ENCODE assay signal across 1 cellular context in the genomic region with DNA sequence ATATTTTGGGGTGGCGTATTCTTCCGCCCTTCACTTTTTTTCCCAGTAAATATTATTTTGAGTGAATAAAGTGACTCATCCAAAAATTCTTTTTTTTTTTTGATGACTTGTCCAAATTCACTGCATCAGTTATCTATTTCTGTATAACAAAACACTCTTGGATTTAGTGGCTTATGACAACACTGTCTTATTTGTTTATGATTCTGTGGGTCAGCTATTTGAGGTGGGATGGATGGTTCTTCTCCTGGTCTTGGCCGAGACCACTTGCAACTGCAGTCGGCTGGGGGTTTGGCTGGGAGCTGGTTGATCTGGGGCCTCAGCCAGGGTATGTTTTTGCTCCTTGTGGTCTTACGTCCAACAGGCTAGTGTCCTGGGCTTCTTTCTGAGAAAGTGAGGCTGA.
TF ChIP-seq lines count a peak whose summit lies in the region.

No MANE protein-coding gene starts in this region.

TF ChIP-seq in K562, 482 proteins besides CTCF, POLR2A, EP300 and RAD21:
- TF ChIP-seq, protein P1, sequence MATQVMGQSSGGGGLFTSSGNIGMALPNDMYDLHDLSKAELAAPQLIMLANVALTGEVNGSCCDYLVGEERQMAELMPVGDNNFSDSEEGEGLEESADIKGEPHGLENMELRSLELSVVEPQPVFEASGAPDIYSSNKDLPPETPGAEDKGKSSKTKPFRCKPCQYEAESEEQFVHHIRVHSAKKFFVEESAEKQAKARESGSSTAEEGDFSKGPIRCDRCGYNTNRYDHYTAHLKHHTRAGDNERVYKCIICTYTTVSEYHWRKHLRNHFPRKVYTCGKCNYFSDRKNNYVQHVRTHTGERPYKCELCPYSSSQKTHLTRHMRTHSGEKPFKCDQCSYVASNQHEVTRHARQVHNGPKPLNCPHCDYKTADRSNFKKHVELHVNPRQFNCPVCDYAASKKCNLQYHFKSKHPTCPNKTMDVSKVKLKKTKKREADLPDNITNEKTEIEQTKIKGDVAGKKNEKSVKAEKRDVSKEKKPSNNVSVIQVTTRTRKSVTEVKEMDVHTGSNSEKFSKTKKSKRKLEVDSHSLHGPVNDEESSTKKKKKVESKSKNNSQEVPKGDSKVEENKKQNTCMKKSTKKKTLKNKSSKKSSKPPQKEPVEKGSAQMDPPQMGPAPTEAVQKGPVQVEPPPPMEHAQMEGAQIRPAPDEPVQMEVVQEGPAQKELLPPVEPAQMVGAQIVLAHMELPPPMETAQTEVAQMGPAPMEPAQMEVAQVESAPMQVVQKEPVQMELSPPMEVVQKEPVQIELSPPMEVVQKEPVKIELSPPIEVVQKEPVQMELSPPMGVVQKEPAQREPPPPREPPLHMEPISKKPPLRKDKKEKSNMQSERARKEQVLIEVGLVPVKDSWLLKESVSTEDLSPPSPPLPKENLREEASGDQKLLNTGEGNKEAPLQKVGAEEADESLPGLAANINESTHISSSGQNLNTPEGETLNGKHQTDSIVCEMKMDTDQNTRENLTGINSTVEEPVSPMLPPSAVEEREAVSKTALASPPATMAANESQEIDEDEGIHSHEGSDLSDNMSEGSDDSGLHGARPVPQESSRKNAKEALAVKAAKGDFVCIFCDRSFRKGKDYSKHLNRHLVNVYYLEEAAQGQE (CRISPR knock-in tag; IDR thresholded peaks at IDR 0.05; ENCODE audit: low read depth): no peak
- TF ChIP-seq MCM5 (IDR thresholded peaks at IDR 0.05; ENCODE audit: low read depth) (no peak), ZNF316 (IDR thresholded peaks at IDR 0.05) (peak; percentile 85), SAFB (IDR thresholded peaks at IDR 0.05; ENCODE audit: borderline replicate concordance, low read depth, low read length) (no peak), MAFG (tag; conservative IDR thresholded peaks at IDR 0.05) (peak; percentile 55; the same call in 1 of the 2 replicates), C11orf30 (IDR thresholded peaks at IDR 0.05; ENCODE audit: low read depth) (0 out of 2 replicates have a peak, but pooled peaks have one; percentile 46)
- TF ChIP-seq, protein P2, sequence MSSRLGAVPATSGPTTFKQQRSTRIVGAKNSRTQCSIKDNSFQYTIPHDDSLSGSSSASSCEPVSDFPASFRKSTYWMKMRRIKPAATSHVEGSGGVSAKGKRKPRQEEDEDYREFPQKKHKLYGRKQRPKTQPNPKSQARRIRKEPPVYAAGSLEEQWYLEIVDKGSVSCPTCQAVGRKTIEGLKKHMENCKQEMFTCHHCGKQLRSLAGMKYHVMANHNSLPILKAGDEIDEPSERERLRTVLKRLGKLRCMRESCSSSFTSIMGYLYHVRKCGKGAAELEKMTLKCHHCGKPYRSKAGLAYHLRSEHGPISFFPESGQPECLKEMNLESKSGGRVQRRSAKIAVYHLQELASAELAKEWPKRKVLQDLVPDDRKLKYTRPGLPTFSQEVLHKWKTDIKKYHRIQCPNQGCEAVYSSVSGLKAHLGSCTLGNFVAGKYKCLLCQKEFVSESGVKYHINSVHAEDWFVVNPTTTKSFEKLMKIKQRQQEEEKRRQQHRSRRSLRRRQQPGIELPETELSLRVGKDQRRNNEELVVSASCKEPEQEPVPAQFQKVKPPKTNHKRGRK (tag; IDR thresholded peaks at IDR 0.05): no peak
- TF ChIP-seq, protein P3, sequence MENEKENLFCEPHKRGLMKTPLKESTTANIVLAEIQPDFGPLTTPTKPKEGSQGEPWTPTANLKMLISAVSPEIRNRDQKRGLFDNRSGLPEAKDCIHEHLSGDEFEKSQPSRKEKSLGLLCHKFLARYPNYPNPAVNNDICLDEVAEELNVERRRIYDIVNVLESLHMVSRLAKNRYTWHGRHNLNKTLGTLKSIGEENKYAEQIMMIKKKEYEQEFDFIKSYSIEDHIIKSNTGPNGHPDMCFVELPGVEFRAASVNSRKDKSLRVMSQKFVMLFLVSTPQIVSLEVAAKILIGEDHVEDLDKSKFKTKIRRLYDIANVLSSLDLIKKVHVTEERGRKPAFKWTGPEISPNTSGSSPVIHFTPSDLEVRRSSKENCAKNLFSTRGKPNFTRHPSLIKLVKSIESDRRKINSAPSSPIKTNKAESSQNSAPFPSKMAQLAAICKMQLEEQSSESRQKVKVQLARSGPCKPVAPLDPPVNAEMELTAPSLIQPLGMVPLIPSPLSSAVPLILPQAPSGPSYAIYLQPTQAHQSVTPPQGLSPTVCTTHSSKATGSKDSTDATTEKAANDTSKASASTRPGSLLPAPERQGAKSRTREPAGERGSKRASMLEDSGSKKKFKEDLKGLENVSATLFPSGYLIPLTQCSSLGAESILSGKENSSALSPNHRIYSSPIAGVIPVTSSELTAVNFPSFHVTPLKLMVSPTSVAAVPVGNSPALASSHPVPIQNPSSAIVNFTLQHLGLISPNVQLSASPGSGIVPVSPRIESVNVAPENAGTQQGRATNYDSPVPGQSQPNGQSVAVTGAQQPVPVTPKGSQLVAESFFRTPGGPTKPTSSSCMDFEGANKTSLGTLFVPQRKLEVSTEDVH (IDR thresholded peaks at IDR 0.05; ENCODE audit: low read depth, partially characterized antibody): no peak
